In the genomic region with DNA sequence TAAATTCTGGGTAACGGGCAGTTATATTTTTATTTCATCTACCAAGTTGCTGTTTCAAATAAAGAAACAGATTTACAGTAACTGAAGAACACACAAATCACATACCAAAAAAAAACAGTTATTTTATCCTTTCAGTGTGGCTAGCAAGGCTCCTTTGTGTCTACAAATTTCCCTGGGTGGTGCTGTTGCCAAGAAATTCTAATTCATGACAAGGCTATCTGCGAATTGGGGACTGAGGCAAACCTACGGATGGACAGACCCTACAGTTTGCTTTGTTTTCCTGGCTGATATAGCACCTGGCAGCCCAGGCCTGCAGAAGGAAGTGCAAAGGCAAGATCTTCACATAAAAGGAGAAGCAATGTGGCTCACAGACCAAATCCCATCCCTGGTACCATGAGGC, we compare ENCODE assay signal across 12 cellular contexts. TPM values are rescaled to one million over a fixed set of nuclear protein-coding genes. Genes with fewer than 3 reads are reported as not detected.
DNase-seq lines count a peak whose midpoint lies in the region; ATAC-seq and TF ChIP-seq lines count a peak whose summit lies in the region.
"Had no signal": no experiment of that assay in that cellular context is flagged by ENCODE, and none has a peak within 500 bp of the region (broad histone marks: within the 10 kb centered on the region; RNA-seq: fewer than 3 reads in every experiment).

No MANE protein-coding gene starts in this region.

- H4K20me1 ChIP-seq in hepatocyte (ENCODE audit: insufficient read depth, poor library complexity, severe bottlenecking): peaks cover 15% of the 10 kb centered on the region

- no peaks in the 10 kb centered on the region for H3K27me3 ChIP-seq in hepatocyte
- H3K27me3 ChIP-seq in stomach smooth muscle (ENCODE audit: control insufficient read depth in 1 of 2, insufficient read depth in 2 of 2, low read length in 2 of 2): no peaks in the 10 kb centered on the region
- H3K27me3 ChIP-seq: ovary had no signal

- H3K27ac ChIP-seq in hepatocyte: no peak overlapping the region
- peak overlapping the region; percentile 100 for H3K27ac ChIP-seq in stomach smooth muscle (ENCODE audit: low read length)
- H3K27ac ChIP-seq: HL-60, ovary had no signal

- no peak for ATAC-seq in activated T-helper 17 cell treated with anti-CD3 and anti-CD28 coated beads, Interleukin-2, amount 50 U/mL, for 72 hours (replicated peaks)

- H3K36me3 ChIP-seq in hepatocyte (replicated peaks; ENCODE audit: insufficient read depth, low read depth) (no peaks in the 10 kb centered on the region), stomach smooth muscle (ENCODE audit: control insufficient read depth in 2 of 2, insufficient read depth in 2 of 2, low read length in 2 of 2) (no peaks in the 10 kb centered on the region)
- H3K36me3 ChIP-seq: ovary had no signal

- H3K9ac ChIP-seq in stomach smooth muscle (ENCODE audit: low read length in 2 of 2): no peak overlapping the region

- H2AFZ ChIP-seq in hepatocyte: no peak overlapping the region

- WGBS in hepatocyte (ENCODE audit: low lambda C conversion rate, missing lambda C conversion rate): 85% methylated on average over 3 of the region's 3 CpGs
- WGBS in lower leg skin, 2 donors: 51 to 65% methylated on average over 3 of the region's 3 CpGs

- H3K27me3 Mint-ChIP-seq in activated T-helper 17 cell treated with anti-CD3 and anti-CD28 coated beads, Interleukin-2, amount 50 U/mL, for 72 hours: peaks cover 4% of the 10 kb centered on the region

- DNase-seq in NCI-H748 (lab: John Stamatoyannopoulos, UW; ENCODE audit: unreplicated experiment): peak; percentile 42
- DNase-seq in NCI-H748 treated with DMSO at 0.1 percent for 48 hours (lab: John Stamatoyannopoulos, UW): no peak
- no peak for DNase-seq in hepatocyte (ENCODE audit: low spot score)
- DNase-seq in lower leg skin (ENCODE audit: low spot score in 2 of 2): no peak
- no peak for DNase-seq in RPMI8226
- no peak for DNase-seq in stimulated activated CD4-positive, alpha-beta T cell treated with anti-CD3 and anti-CD28 coated beads, Interleukin-1b, Interleukin-23, amount 100 ng/mL, for 48 hours
- DNase-seq: activated effector memory CD4-positive, alpha-beta T cell treated with Interleukin-2 at 50 U/mL for 16 hours; NCI-H345; ovary had no signal

- peaks cover 4% of the 10 kb centered on the region for H3K9me3 Mint-ChIP-seq in activated T-helper 17 cell treated with anti-CD3 and anti-CD28 coated beads, Interleukin-2, amount 50 U/mL, for 72 hours

- H3K9me2 ChIP-seq in hepatocyte (replicated peaks; ENCODE audit: insufficient read depth): no peaks in the 10 kb centered on the region

- H3K9me3 ChIP-seq in hepatocyte (ENCODE audit: low read depth): no peaks in the 10 kb centered on the region
- H3K9me3 ChIP-seq in stomach smooth muscle (ENCODE audit: control insufficient read depth in 2 of 2, low read length in 2 of 2): no peaks in the 10 kb centered on the region
- H3K9me3 ChIP-seq: ovary had no signal

- H3K4me3 ChIP-seq in hepatocyte (no peak overlapping the region), stomach smooth muscle (ENCODE audit: low read length in 2 of 2) (peak overlapping the region; percentile 10 to 97), lower leg skin (ENCODE audit: low read depth, poor library complexity, severe bottlenecking) (no peak overlapping the region)
- H3K4me3 ChIP-seq: ovary had no signal

- intact Hi-C loops in lower leg skin (cut with DNase I; ENCODE audit: low total_unique reads): no loop called here

- peak overlapping the region; percentile 11 for H3K4me2 ChIP-seq in hepatocyte

- peaks cover 77% of the 10 kb centered on the region for H3K79me2 ChIP-seq in hepatocyte

- H3K4me1 ChIP-seq in hepatocyte (ENCODE audit: insufficient read depth) (peaks cover 16% of the 10 kb centered on the region), stomach smooth muscle (ENCODE audit: control insufficient read depth, insufficient read depth, low read length) (peaks cover 31% of the 10 kb centered on the region)

- TF ChIP-seq POLR2A in lower leg skin (IDR thresholded peaks at IDR 0.05): no peak

- H3K4me1 Mint-ChIP-seq in activated T-helper 17 cell treated with anti-CD3 and anti-CD28 coated beads, Interleukin-2, amount 50 U/mL, for 72 hours: peaks cover 35% of the 10 kb centered on the region

- no peak overlapping the region for H3K27ac Mint-ChIP-seq in activated T-helper 17 cell treated with anti-CD3 and anti-CD28 coated beads, Interleukin-2, amount 50 U/mL, for 72 hours

- peak overlapping the region; percentile 95 for H3K4me3 Mint-ChIP-seq in activated T-helper 17 cell treated with anti-CD3 and anti-CD28 coated beads, Interleukin-2, amount 50 U/mL, for 72 hours

- TF ChIP-seq CTCF in hepatocyte (IDR thresholded peaks at IDR 0.05; ENCODE audit: poor library complexity) (no peak), lower leg skin (IDR thresholded peaks at IDR 0.05) (no peak)

- peaks cover 51% of the 10 kb centered on the region for H3K36me3 Mint-ChIP-seq in activated T-helper 17 cell treated with anti-CD3 and anti-CD28 coated beads, Interleukin-2, amount 50 U/mL, for 72 hours (ENCODE audit: low read depth)

RNA-seq across cellular contexts. Expression of gene KLF7, which starts 4.5 kb away (rescaled TPM):
- 10 to 100 TPM; 32.8 to 40.6 TPM for total RNA-seq in activated T-helper 17 cell treated with anti-CD3 and anti-CD28 coated beads, Interleukin-2, amount 50 U/mL, for 72 hours
- total RNA-seq in hepatocyte (6.3 and 18.6 TPM in 2 replicates), lower leg skin (10 to 100 TPM; 10.7 to 26.4 (median 13.5) TPM)
- 7.9 and 8.4 TPM in 2 replicates for polyA plus RNA-seq in hepatocyte

Comparison
In these comparisons a context has a peak if more than half of its experiments do, and no peak if none do; other contexts are left out.
1. H3K4me3 ChIP-seq: peak in stomach smooth muscle (2 of 2); none in hepatocyte (single experiment) and lower leg skin (single experiment).